ENCODE assay signal across 14 cellular contexts in genomic region chr11:44797886-44798683, GRCh38.
DNase-seq lines count a peak whose midpoint lies in the region; ATAC-seq and TF ChIP-seq lines count a peak whose summit lies in the region.
"Had no signal": no experiment of that assay in that cellular context is flagged by ENCODE, and none has a peak within 500 bp of the region (broad histone marks: within the 10 kb centered on the region; RNA-seq: fewer than 3 reads in every experiment).

No MANE protein-coding gene starts in this region.

- no peak overlapping the region for H3K14ac ChIP-seq in mesenchymal stem cell (ENCODE audit: low read length in 2 of 2)

- H2BK5ac ChIP-seq in mesenchymal stem cell (ENCODE audit: low read depth, low read length, poor library complexity, severe bottlenecking): no peak overlapping the region

- TF ChIP-seq POLR2A in esophagus muscularis mucosa (IDR thresholded peaks at IDR 0.05; ENCODE audit: low read depth): no peak
- no peak for TF ChIP-seq POLR2A in tibial nerve (IDR thresholded peaks at IDR 0.05)
- no peak for TF ChIP-seq POLR2A in body of pancreas (IDR thresholded peaks at IDR 0.05)

- H3K27me3 ChIP-seq in esophagus muscularis mucosa (no peaks in the 10 kb centered on the region), mesenchymal stem cell (ENCODE audit: control insufficient read depth in 1 of 2, insufficient read depth in 1 of 2, low read length in 2 of 2) (peaks cover 81 to 91% of the 10 kb centered on the region in 2 experiments), tibial nerve (no peaks in the 10 kb centered on the region), body of pancreas (no peaks in the 10 kb centered on the region)

- no peak overlapping the region for H2AK5ac ChIP-seq in mesenchymal stem cell (ENCODE audit: low read length, severe bottlenecking)

- H3K18ac ChIP-seq in mesenchymal stem cell (ENCODE audit: low read depth in 1 of 2, low read length in 2 of 2): no peak overlapping the region

- H4K8ac ChIP-seq in mesenchymal stem cell (ENCODE audit: low read length): no peak overlapping the region

- H2BK12ac ChIP-seq in mesenchymal stem cell (ENCODE audit: low read length in 2 of 2): no peak overlapping the region

- H3K36me3 ChIP-seq in esophagus muscularis mucosa: no peaks in the 10 kb centered on the region
- H3K36me3 ChIP-seq in mesenchymal stem cell (ENCODE audit: control insufficient read depth in 1 of 2, insufficient read depth in 2 of 2, low read depth in 1 of 2, low read length in 2 of 2): no peaks in the 10 kb centered on the region
- H3K36me3 ChIP-seq in tibial nerve: no peaks in the 10 kb centered on the region
- no peaks in the 10 kb centered on the region for H3K36me3 ChIP-seq in body of pancreas (replicated peaks in 1 of 2; ENCODE audit: insufficient read depth in 1 of 2, low read depth in 2 of 2)

- H3K4me3 ChIP-seq in esophagus muscularis mucosa (no peak overlapping the region), mesenchymal stem cell (ENCODE audit: insufficient read depth in 1 of 2, low read depth in 1 of 2, low read length in 2 of 2) (no peak overlapping the region), tibial nerve (no peak overlapping the region), body of pancreas (no peak overlapping the region)

- peak; percentile 68 for DNase-seq in NCI-H2227 (lab: John Stamatoyannopoulos, UW; ENCODE audit: unreplicated experiment)
- DNase-seq in esophagus muscularis mucosa (ENCODE audit: extremely low spot score): no peak
- peak; percentile 84 for DNase-seq in mesenchymal stem cell
- DNase-seq in tibial nerve (ENCODE audit: low spot score in 2 of 2): no peak
- no peak for DNase-seq in body of pancreas
- no peak for DNase-seq in substantia nigra (lab: John Stamatoyannopoulos, UW)
- DNase-seq: activated CD4-positive, alpha-beta T cell treated with anti-CD3 and anti-CD28 coated beads, Interleukin-2, amount 10 ng/mL, durations not matched to agents 24 days and 14 days; activated T-cell treated with anti-CD3 and anti-CD28 coated beads, Interleukin-2, amount 50 U/mL, for 4 hours; DMS79 treated with DMSO at 0.1 percent for 48 hours; NCI-H1930; SHP77; stimulated activated CD8-positive, alpha-beta memory T cell treated with anti-CD3 and anti-CD28 coated beads, Interleukin-4, amount 100 ng/mL, for 48 hours had no signal

- no peak overlapping the region for H3K4ac ChIP-seq in mesenchymal stem cell (ENCODE audit: low read depth in 1 of 2, low read length in 2 of 2)

- no peak overlapping the region for H3K9ac ChIP-seq in mesenchymal stem cell (ENCODE audit: low read length)

- H3K4me1 ChIP-seq in esophagus muscularis mucosa (peaks cover 11 to 86% (median 62%) of the 10 kb centered on the region in 4 donors), mesenchymal stem cell (ENCODE audit: control insufficient read depth, insufficient read depth, low read depth, low read length) (peaks cover 1% of the 10 kb centered on the region), tibial nerve (peaks cover 0 to 33% (median 9%) of the 10 kb centered on the region in 4 donors), body of pancreas (no peaks in the 10 kb centered on the region)

- H2BK15ac ChIP-seq in mesenchymal stem cell (ENCODE audit: low read depth, poor library complexity, severe bottlenecking): no peak overlapping the region

- WGBS in esophagus muscularis mucosa: 77% methylated on average over 6 of the region's 8 CpGs
- WGBS in mesenchymal stem cell: 46% methylated on average over 7 of the region's 8 CpGs
- 50 to 54% methylated on average over 8 of the region's 8 CpGs for WGBS in tibial nerve, 2 donors
- 45 to 49% methylated on average over 8 of the region's 8 CpGs for WGBS in body of pancreas, 2 donors

- H3K4me2 ChIP-seq in mesenchymal stem cell (ENCODE audit: low read length, poor library complexity, severe bottlenecking): no peak overlapping the region

- no peak overlapping the region for H4K91ac ChIP-seq in mesenchymal stem cell (ENCODE audit: low read length)

- TF ChIP-seq CTCF in esophagus muscularis mucosa (IDR thresholded peaks at IDR 0.05) (no peak), tibial nerve (IDR thresholded peaks at IDR 0.05) (no peak), body of pancreas (IDR thresholded peaks at IDR 0.05) (no peak)

- H2BK120ac ChIP-seq in mesenchymal stem cell (ENCODE audit: low read depth, low read length): no peak overlapping the region

- H3K79me1 ChIP-seq in mesenchymal stem cell (replicated peaks; ENCODE audit: low read length, poor library complexity, severe bottlenecking): no peaks in the 10 kb centered on the region

- H2AFZ ChIP-seq in mesenchymal stem cell (ENCODE audit: low read depth, low read length): no peak overlapping the region

- H3K27ac ChIP-seq in esophagus muscularis mucosa (replicated peaks in 1 of 4) (peak overlapping the region; percentile 39 to 67 (median 59)), mesenchymal stem cell (ENCODE audit: low read length, poor library complexity, severe bottlenecking) (no peak overlapping the region), tibial nerve (peak overlapping the region in 3 of 4 donors; percentile 18 to 44 (median 42)), body of pancreas (no peak overlapping the region), substantia nigra (ENCODE audit: low read depth, low read length, poor library complexity, severe bottlenecking) (no peak overlapping the region)

- intact Hi-C loops in esophagus muscularis mucosa (cut with DNase I) (no loop called here), body of pancreas (cut with DNase I) (no loop called here)

- ATAC-seq in body of pancreas (no peak), GM21447 (IDR thresholded peaks at IDR 0.05; ENCODE audit: unreplicated experiment) (no peak)
- ATAC-seq: activated T-cell treated with anti-CD3 and anti-CD28 coated beads, Interleukin-2, amount 50 U/mL, for 4 hours; HCT116 had no signal

- no peak overlapping the region for H3K23ac ChIP-seq in mesenchymal stem cell (ENCODE audit: low read length in 2 of 2)

- H3K9me3 ChIP-seq in esophagus muscularis mucosa (no peaks in the 10 kb centered on the region), mesenchymal stem cell (ENCODE audit: control insufficient read depth, low read length) (no peaks in the 10 kb centered on the region), tibial nerve (no peaks in the 10 kb centered on the region), body of pancreas (no peaks in the 10 kb centered on the region)

- TF ChIP-seq EP300 in esophagus muscularis mucosa (IDR thresholded peaks at IDR 0.05) (no peak), tibial nerve (IDR thresholded peaks at IDR 0.05) (no peak)

Comparison
In these comparisons a context has a peak if more than half of its experiments do, and no peak if none do; other contexts are left out.
1. DNase-seq: peak in NCI-H2227 (single experiment) and mesenchymal stem cell (single experiment); none in esophagus muscularis mucosa (single experiment), tibial nerve (0 of 2), body of pancreas (0 of 4) and substantia nigra (0 of 49).
2. H3K27ac ChIP-seq: peak in esophagus muscularis mucosa (4 of 4) and tibial nerve (3 of 4); none in mesenchymal stem cell (single experiment), body of pancreas (0 of 4) and substantia nigra (single experiment).